28 cellular contexts compared by ENCODE assay signal in the genomic region with DNA sequence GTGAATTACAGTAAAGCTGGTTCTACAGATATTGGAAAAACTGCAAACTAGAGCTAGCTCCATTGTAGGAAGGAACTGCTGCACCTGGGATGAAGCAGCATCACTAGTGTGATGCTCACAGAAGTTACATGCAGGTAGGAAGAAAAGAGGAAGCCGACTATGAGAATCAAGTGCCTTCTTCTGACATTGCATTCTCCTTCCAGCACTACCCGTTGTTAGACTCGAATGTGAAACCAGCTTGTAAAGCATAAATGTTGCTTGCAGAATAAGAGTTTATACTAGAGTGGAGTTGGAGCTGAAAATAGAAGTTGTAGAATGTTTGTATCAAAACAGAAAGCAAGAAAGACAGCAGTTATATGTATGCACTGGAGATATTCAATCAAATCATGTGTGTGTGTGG. TPM values are rescaled to one million over a fixed set of nuclear protein-coding genes. Genes with fewer than 3 reads are reported as not detected.
DNase-seq lines count a peak whose midpoint lies in the region; ATAC-seq and TF ChIP-seq lines count a peak whose summit lies in the region.
"Had no signal": no experiment of that assay in that cellular context is flagged by ENCODE, and none has a peak within 500 bp of the region (broad histone marks: within the 10 kb centered on the region; RNA-seq: fewer than 3 reads in every experiment).

No MANE protein-coding gene starts in this region.

- H3K79me2 ChIP-seq in MM.1S (ENCODE audit: low read length) = peaks cover 60% of the 10 kb centered on the region

- TF ChIP-seq CTCF in MM.1S (IDR thresholded peaks at IDR 0.05; ENCODE audit: low read length) (no peak), progenitor cell of endocrine pancreas (IDR thresholded peaks at IDR 0.05; ENCODE audit: unreplicated experiment) (no peak)

- peaks cover 13% of the 10 kb centered on the region for H3F3A ChIP-seq in MM.1S (ENCODE audit: insufficient read depth, low read length)

- no peaks in the 10 kb centered on the region for H3K36me3 ChIP-seq in MM.1S (replicated peaks; ENCODE audit: insufficient read depth, low read length)

- peak overlapping the region; percentile 72 for H3K27ac ChIP-seq in MM.1S (ENCODE audit: low read length)
- H3K27ac ChIP-seq: psoas muscle, testis had no signal

- no peak overlapping the region for H3K4me3 Mint-ChIP-seq in activated CD4-positive, alpha-beta T cell treated with anti-CD3 and anti-CD28 coated beads, Interleukin-2, amount 10 ng/mL, durations not matched to agents 24 days and 14 days
- H3K4me3 Mint-ChIP-seq in progenitor cell of endocrine pancreas (ENCODE audit: low read depth) = no peak overlapping the region
- H3K4me3 Mint-ChIP-seq: activated naive CD8-positive, alpha-beta T cell; CD4-positive, CD25-positive, alpha-beta regulatory T cell; naive thymus-derived CD4-positive, alpha-beta T cell had no signal

- no peak overlapping the region for H2AFZ ChIP-seq in MM.1S (ENCODE audit: low read length)

- peaks cover 70% of the 10 kb centered on the region for H3K36me3 Mint-ChIP-seq in activated CD4-positive, alpha-beta T cell treated with anti-CD3 and anti-CD28 coated beads, Interleukin-2, amount 10 ng/mL, durations not matched to agents 24 days and 14 days (ENCODE audit: low read depth)
- peaks cover 69% of the 10 kb centered on the region for H3K36me3 Mint-ChIP-seq in progenitor cell of endocrine pancreas (ENCODE audit: insufficient read depth)

- H4K20me1 ChIP-seq in MM.1S (ENCODE audit: insufficient read depth, low read length) = no peaks in the 10 kb centered on the region

- peaks cover 5% of the 10 kb centered on the region for H3K4me1 ChIP-seq in MM.1S (ENCODE audit: low read length)
- H3K4me1 ChIP-seq: testis had no signal

- peaks cover 17% of the 10 kb centered on the region for H3K9me3 Mint-ChIP-seq in activated CD4-positive, alpha-beta T cell treated with anti-CD3 and anti-CD28 coated beads, Interleukin-2, amount 10 ng/mL, durations not matched to agents 24 days and 14 days
- H3K9me3 Mint-ChIP-seq in progenitor cell of endocrine pancreas (ENCODE audit: low read depth) = peaks cover 4% of the 10 kb centered on the region

- ATAC-seq in HG02610 (IDR thresholded peaks at IDR 0.05; ENCODE audit: unreplicated experiment) (peak; percentile 53), HG02759 (IDR thresholded peaks at IDR 0.05; ENCODE audit: unreplicated experiment) (no peak)
- ATAC-seq: naive thymus-derived CD4-positive, alpha-beta T cell; psoas muscle had no signal

- no peaks in the 10 kb centered on the region for H3K9me2 ChIP-seq in MM.1S (replicated peaks; ENCODE audit: insufficient read depth, low read length)

- peaks cover 14% of the 10 kb centered on the region for H3K4me1 Mint-ChIP-seq in activated CD4-positive, alpha-beta T cell treated with anti-CD3 and anti-CD28 coated beads, Interleukin-2, amount 10 ng/mL, durations not matched to agents 24 days and 14 days
- H3K4me1 Mint-ChIP-seq in progenitor cell of endocrine pancreas (ENCODE audit: low read depth) = peaks cover 12% of the 10 kb centered on the region

- peak overlapping the region; percentile 70; the same call in 1 of the 2 replicates for H3K4me2 ChIP-seq in MM.1S (ENCODE audit: low read depth, low read length)

- H3K27ac Mint-ChIP-seq in activated CD4-positive, alpha-beta T cell treated with anti-CD3 and anti-CD28 coated beads, Interleukin-2, amount 10 ng/mL, durations not matched to agents 24 days and 14 days = peak overlapping the region; percentile 25
- H3K27ac Mint-ChIP-seq in progenitor cell of endocrine pancreas = peak overlapping the region; percentile 76
- H3K27ac Mint-ChIP-seq: activated naive CD8-positive, alpha-beta T cell; CD4-positive, CD25-positive, alpha-beta regulatory T cell had no signal

- no peaks in the 10 kb centered on the region for H3K27me3 ChIP-seq in MM.1S (replicated peaks; ENCODE audit: insufficient read depth, low read length)
- H3K27me3 ChIP-seq: testis had no signal

- no peaks in the 10 kb centered on the region for H3K27me3 Mint-ChIP-seq in activated CD4-positive, alpha-beta T cell treated with anti-CD3 and anti-CD28 coated beads, Interleukin-2, amount 10 ng/mL, durations not matched to agents 24 days and 14 days
- no peaks in the 10 kb centered on the region for H3K27me3 Mint-ChIP-seq in progenitor cell of endocrine pancreas
- H3K27me3 Mint-ChIP-seq: activated naive CD8-positive, alpha-beta T cell; CD4-positive, CD25-positive, alpha-beta regulatory T cell; naive thymus-derived CD4-positive, alpha-beta T cell had no signal

- H3K9me3 ChIP-seq in MM.1S (replicated peaks; ENCODE audit: insufficient read depth, low read length) = no peaks in the 10 kb centered on the region
- H3K9me3 ChIP-seq: psoas muscle, testis had no signal

- no peak overlapping the region for H3K4me3 ChIP-seq in MM.1S (ENCODE audit: low read length)
- H3K4me3 ChIP-seq: psoas muscle, testis had no signal

- no peak for DNase-seq in activated CD4-positive, alpha-beta T cell treated with anti-CD3 and anti-CD28 coated beads, Interleukin-2, amount 10 ng/mL, durations not matched to agents 24 days and 14 days
- no peak for DNase-seq in activated CD4-positive, alpha-beta T cell treated with anti-CD3 and anti-CD28 coated beads for 48 hours
- DNase-seq in MM.1S = peak; percentile 91
- no peak for DNase-seq in progenitor cell of endocrine pancreas (ENCODE audit: low spot score, unreplicated experiment)
- no peak for DNase-seq in HK-2 (ENCODE audit: unreplicated experiment)
- DNase-seq in NCI-H345 treated with DMSO at 0.1 percent for 48 hours (lab: John Stamatoyannopoulos, UW; ENCODE audit: unreplicated experiment) = no peak
- DNase-seq: activated CD4-positive, alpha-beta T cell treated with anti-CD3 and anti-CD28 coated beads, Interleukin-2, amount 50 U/mL, for 48 hours; activated CD4-positive, CD25-positive, alpha-beta regulatory T cell; anterior cingulate cortex; CD4-positive, CD25-positive, alpha-beta regulatory T cell; effector CD4-positive, alpha-beta T cell; GOT3; head of caudate nucleus; kidney; midbrain; naive thymus-derived CD4-positive, alpha-beta T cell; NCI-H1105; NCI-H187 treated with DMSO at 0.1 percent for 48 hours; NCI-H526; nucleus accumbens; psoas muscle; SHP77; stimulated activated CD4-positive, alpha-beta T cell treated with anti-CD3 and anti-CD28 coated beads, Interleukin-15, amount 100 ng/mL, for 24 hours; stimulated activated naive CD4-positive, alpha-beta T cell treated with Interleukin-2 at 50 U/mL for 16 hours; testis had no signal

- intact Hi-C loops in activated CD4-positive, alpha-beta T cell treated with anti-CD3 and anti-CD28 coated beads, Interleukin-2, amount 10 ng/mL, durations not matched to agents 24 days and 14 days (cut with micrococcal nuclease) = no loop called here

- H3K9ac ChIP-seq in MM.1S (ENCODE audit: low read length) = peak overlapping the region; percentile 24; the same call in 1 of the 2 replicates

RNA-seq across cellular contexts. Expression of gene TRIM24, which starts 49.9 kb away (rescaled TPM):
- total RNA-seq in activated CD4-positive, alpha-beta T cell treated with anti-CD3 and anti-CD28 coated beads, Interleukin-2, amount 10 ng/mL, durations not matched to agents 24 days and 14 days = 16.6 and 17.3 TPM in 2 replicates
- total RNA-seq in progenitor cell of endocrine pancreas = 112 and 114 TPM in 2 replicates
